Comparison of ENCODE assay signal across 19 cellular contexts in genomic region chr6:106300020-106300772, GRCh38.
"Had no signal": no experiment of that assay in that cellular context is flagged by ENCODE, and none has a peak within 500 bp of the region (broad histone marks: within the 10 kb centered on the region; RNA-seq: fewer than 3 reads in every experiment).

No MANE protein-coding gene starts in this region.

- H3K4me1 ChIP-seq: lower lobe of right lung, sigmoid colon had no signal

- H3K9me3 ChIP-seq: esophagus muscularis mucosa, gastrocnemius medialis, lower lobe of right lung, sigmoid colon had no signal

- ATAC-seq: activated CD8-positive, alpha-beta T cell treated with anti-CD3 and anti-CD28 coated beads, Interleukin-2, amount 10 ng/mL, durations not matched to agents 7 days and 5 days; stimulated activated naive B cell treated with anti-CD40 and anti-IgM and Interleukin-4, amounts not matched to agents 10 μg/mL and 1 μg/mL and 100 μg/mL, for 72 hours; T-cell had no signal

- DNase-seq: activated CD4-positive, alpha-beta T cell treated with anti-CD3 and anti-CD28 coated beads, Interleukin-2, amount 50 U/mL, for 1 hour; activated CD4-positive, CD25-positive, alpha-beta regulatory T cell treated with anti-CD3 and anti-CD28 coated beads, Interleukin-2, amount 50 U/mL, for 72 hours; activated CD8-positive, alpha-beta T cell treated with anti-CD3 and anti-CD28 coated beads, Interleukin-2, amount 10 ng/mL, durations not matched to agents 7 days and 5 days; activated gamma-delta T cell; aorta; brain microvascular endothelial cell; effector memory CD4-positive, alpha-beta T cell; gastrocnemius medialis; lower lobe of right lung; natural killer cell; sigmoid colon; stimulated activated CD4-positive, alpha-beta T cell treated with anti-CD3 and anti-CD28 coated beads, Interleukin-15, amount 100 ng/mL, for 24 hours; stimulated activated naive B cell treated with anti-CD40 and anti-IgM and Interleukin-4, amounts not matched to agents 10 μg/mL and 1 μg/mL and 100 μg/mL, for 72 hours; T-cell; WERI-Rb-1 had no signal

- H3K27me3 ChIP-seq: brain microvascular endothelial cell, esophagus muscularis mucosa, gastrocnemius medialis, sigmoid colon had no signal

- H3K27ac ChIP-seq: brain microvascular endothelial cell, esophagus muscularis mucosa, gastrocnemius medialis, lower lobe of right lung, sigmoid colon, WERI-Rb-1 had no signal

- H3K9me3 Mint-ChIP-seq: activated naive CD4-positive, alpha-beta T cell treated with anti-CD3 and anti-CD28 coated beads, Interleukin-2, amount 50 U/mL, for 24 hours; activated T-helper 1 cell treated with anti-CD3 and anti-CD28 coated beads, Interleukin-12 subunit alpha, Interleukin-12 subunit beta, Interleukin-2, Interleukin-4 antibody, amounts not matched to agents 30 ng/mL and 10 ng/mL and 1 ng/mL, durations not matched to agents 14 hours and 24 hours and 36 hours; natural killer cell; stimulated activated naive B cell treated with anti-CD40 and anti-IgM and Interleukin-4, amounts not matched to agents 10 μg/mL and 1 μg/mL and 100 μg/mL, for 72 hours; T-cell had no signal

- H3K36me3 ChIP-seq: brain microvascular endothelial cell, esophagus muscularis mucosa, gastrocnemius medialis, sigmoid colon, WERI-Rb-1 had no signal

- H3K4me3 Mint-ChIP-seq: activated CD8-positive, alpha-beta T cell treated with anti-CD3 and anti-CD28 coated beads, Interleukin-2, amount 10 ng/mL, durations not matched to agents 7 days and 5 days; activated naive CD4-positive, alpha-beta T cell treated with anti-CD3 and anti-CD28 coated beads, Interleukin-2, amount 50 U/mL, for 24 hours; activated T-helper 1 cell treated with anti-CD3 and anti-CD28 coated beads, Interleukin-12 subunit alpha, Interleukin-12 subunit beta, Interleukin-2, Interleukin-4 antibody, amounts not matched to agents 30 ng/mL and 10 ng/mL and 1 ng/mL, durations not matched to agents 14 hours and 24 hours and 36 hours; natural killer cell; stimulated activated naive B cell treated with anti-CD40 and anti-IgM and Interleukin-4, amounts not matched to agents 10 μg/mL and 1 μg/mL and 100 μg/mL, for 72 hours; T-cell had no signal

- H3K4me2 ChIP-seq: smooth muscle cell had no signal

- H3K4me3 ChIP-seq: esophagus muscularis mucosa, gastrocnemius medialis, lower lobe of right lung, sigmoid colon, smooth muscle cell had no signal

- H3K27ac Mint-ChIP-seq: activated CD8-positive, alpha-beta T cell treated with anti-CD3 and anti-CD28 coated beads, Interleukin-2, amount 10 ng/mL, durations not matched to agents 7 days and 5 days; activated naive CD4-positive, alpha-beta T cell treated with anti-CD3 and anti-CD28 coated beads, Interleukin-2, amount 50 U/mL, for 24 hours; activated T-helper 1 cell treated with anti-CD3 and anti-CD28 coated beads, Interleukin-12 subunit alpha, Interleukin-12 subunit beta, Interleukin-2, Interleukin-4 antibody, amounts not matched to agents 30 ng/mL and 10 ng/mL and 1 ng/mL, durations not matched to agents 14 hours and 24 hours and 36 hours; natural killer cell; stimulated activated naive B cell treated with anti-CD40 and anti-IgM and Interleukin-4, amounts not matched to agents 10 μg/mL and 1 μg/mL and 100 μg/mL, for 72 hours; T-cell had no signal

- H3K36me3 Mint-ChIP-seq: natural killer cell had no signal
